Comparison of ENCODE assay signal across 16 cellular contexts in the genomic region with DNA sequence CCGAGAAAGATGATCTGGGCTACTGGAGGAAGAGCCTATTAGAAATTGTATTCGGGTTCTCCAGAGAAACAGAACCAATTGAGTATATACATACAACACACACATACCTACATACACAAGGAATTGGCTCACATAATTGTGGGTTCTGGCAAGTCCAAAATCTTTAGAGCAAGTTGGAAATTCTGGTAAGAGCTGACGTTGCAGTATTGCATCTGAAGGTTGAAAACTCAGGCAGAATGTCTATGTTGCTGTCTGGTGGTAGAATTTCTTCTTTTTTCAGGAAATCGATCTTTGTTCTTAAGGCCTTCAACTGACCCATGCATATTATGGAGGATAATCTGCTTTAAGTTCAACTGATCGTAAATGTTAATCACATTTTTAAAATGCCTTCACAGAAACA. TPM values are rescaled to one million over a fixed set of nuclear protein-coding genes. Genes with fewer than 3 reads are reported as not detected.
DNase-seq lines count a peak whose midpoint lies in the region; ATAC-seq, FAIRE-seq and TF ChIP-seq lines count a peak whose summit lies in the region.
"Had no signal": no experiment of that assay in that cellular context is flagged by ENCODE, and none has a peak within 500 bp of the region (broad histone marks: within the 10 kb centered on the region; RNA-seq: fewer than 3 reads in every experiment).

No MANE protein-coding gene starts in this region.

- H4K20me1 ChIP-seq in HepG2 (ENCODE audit: insufficient read depth, low read length) = no peaks in the 10 kb centered on the region
- H4K20me1 ChIP-seq in IMR-90 (ENCODE audit: insufficient read depth, low read length) = no peaks in the 10 kb centered on the region
- H4K20me1 ChIP-seq: BLaER1 had no signal

- H3K4ac ChIP-seq in IMR-90 (ENCODE audit: low read depth, low read length) = no peak overlapping the region

- BruUV-seq in HepG2 (replicated peaks; lab: Mats Ljungman, UMichigan) = no TSS peak
- BruUV-seq in IMR-90 (replicated peaks; lab: Mats Ljungman, UMichigan) = no TSS peak

- TF ChIP-seq RAD21 in HepG2 (CRISPR knock-in tag; IDR thresholded peaks at IDR 0.05) (no peak), IMR-90 (IDR thresholded peaks at IDR 0.05; ENCODE audit: low read length) (no peak)

- H3K14ac ChIP-seq in IMR-90 (replicated peaks; ENCODE audit: low read depth, low read length) = no peak overlapping the region

- no peak for DNase-seq in HepG2 (ENCODE audit: low spot score)
- no peak for DNase-seq in right lobe of liver
- no peak for DNase-seq in IMR-90
- DNase-seq in NCI-H146 treated with DMSO at 0.1 percent for 48 hours (lab: John Stamatoyannopoulos, UW; ENCODE audit: unreplicated experiment) = no peak
- no peak for DNase-seq in NCI-H1092 treated with DMSO at 0.1 percent for 48 hours (lab: John Stamatoyannopoulos, UW)
- no peak for DNase-seq in glomerular visceral epithelial cell (ENCODE audit: extremely low spot score)
- DNase-seq: CD8-positive, alpha-beta memory T cell; DMS53 had no signal

- H3K4me3 ChIP-seq in HepG2 (replicated peaks in 1 of 3; ENCODE audit: insufficient read depth in 1 of 3, low read depth in 2 of 3, low read length in 3 of 3) = no peak overlapping the region
- H3K4me3 ChIP-seq in right lobe of liver = no peak overlapping the region
- no peak overlapping the region for H3K4me3 ChIP-seq in IMR-90 (ENCODE audit: insufficient read depth, low read depth, low read length)
- H3K4me3 ChIP-seq: BLaER1 had no signal

- intact Hi-C loops in HepG2 (cut with micrococcal nuclease; ENCODE audit: unreplicated experiment) (no loop called here), right lobe of liver (cut with DNase I) (no loop called here), IMR-90 (cut with micrococcal nuclease) (no loop called here)

- no peak overlapping the region for H2AK5ac ChIP-seq in IMR-90 (ENCODE audit: low read depth, low read length)

- H3K4me2 ChIP-seq in HepG2 (ENCODE audit: low read depth, low read length) = no peak overlapping the region
- H3K4me2 ChIP-seq in IMR-90 (ENCODE audit: low read depth, low read length) = no peak overlapping the region
- H3K4me2 ChIP-seq: BLaER1, KMS-11 had no signal

- no peak overlapping the region for H4K91ac ChIP-seq in IMR-90 (ENCODE audit: insufficient read depth, low read depth, low read length)

- no peak overlapping the region for H3K23ac ChIP-seq in IMR-90 (ENCODE audit: low read depth, low read length)

- H4K8ac ChIP-seq in IMR-90 (ENCODE audit: low read depth in 2 of 2, low read length in 2 of 2) = no peak overlapping the region

- TF ChIP-seq POLR2A in HepG2 (IDR thresholded peaks at IDR 0.05; ENCODE audit: insufficient read depth in 1 of 2, low read depth in 2 of 2, low read length in 2 of 2) = no peak
- no peak for TF ChIP-seq POLR2A in right lobe of liver (IDR thresholded peaks at IDR 0.05)
- no peak for TF ChIP-seq POLR2A in IMR-90 (IDR thresholded peaks at IDR 0.05; ENCODE audit: low read depth, low read length)

- H4K5ac ChIP-seq in IMR-90 (ENCODE audit: low read depth, low read length) = no peak overlapping the region

- POLR2A ChIA-PET in HepG2 (lab: Yijun Ruan, JAX) (no interaction called here), IMR-90 (lab: Charles Lee; ENCODE audit: unreplicated experiment) (no interaction called here)

- ATAC-seq in HepG2 = no peak
- ATAC-seq in right lobe of liver = no peak
- peak; percentile 13 for ATAC-seq in HG02852 (IDR thresholded peaks at IDR 0.05; ENCODE audit: unreplicated experiment)
- no peak for ATAC-seq in IMR-90 (ENCODE audit: low read depth)
- no peak for ATAC-seq in SK-N-SH treated with all-trans-retinoic acid at 6 μM for 48 hours
- ATAC-seq: HCT116 had no signal

- dilution Hi-C loops in IMR-90 (cut with HindIII; ENCODE audit: low sequenced_read_pairs, unreplicated experiment) = no loop called here

- H3K18ac ChIP-seq in IMR-90 (ENCODE audit: low read depth, low read length) = no peak overlapping the region

- H3K4me1 ChIP-seq in HepG2 (ENCODE audit: insufficient read depth, low read length) (0 out of 2 replicates have a peak, but pooled peaks cover 4% of the 10 kb centered on the region), right lobe of liver (no peaks in the 10 kb centered on the region), IMR-90 (ENCODE audit: control insufficient read depth, insufficient read depth, low read length) (no peaks in the 10 kb centered on the region)

- no peak overlapping the region for H2BK15ac ChIP-seq in IMR-90 (ENCODE audit: low read depth, low read length)

- no peak overlapping the region for H2BK20ac ChIP-seq in IMR-90 (ENCODE audit: low read depth, low read length)

- no peak overlapping the region for H2BK120ac ChIP-seq in IMR-90 (ENCODE audit: low read depth, low read length)

- TF ChIP-seq EP300 in HepG2 (IDR thresholded peaks at IDR 0.05; ENCODE audit: low read depth in 2 of 2, low read length in 2 of 2) = no peak
- TF ChIP-seq EP300 in HepG2 (CRISPR knock-in tag; IDR thresholded peaks at IDR 0.05; ENCODE audit: borderline replicate concordance) = no peak

- CTCF ChIA-PET in HepG2 (lab: Yijun Ruan, JAX; ENCODE audit: low intra/inter-chr PET ratio, low total read pairs) = no interaction called here
- CTCF ChIA-PET in IMR-90 (lab: Yijun Ruan, JAX) = no interaction called here

- H3K9ac ChIP-seq in HepG2 (ENCODE audit: insufficient read depth, low read depth, low read length) (no peak overlapping the region), IMR-90 (ENCODE audit: low read depth, low read length) (no peak overlapping the region)
- H3K9ac ChIP-seq: BLaER1, KMS-11 had no signal

- H3K56ac ChIP-seq in IMR-90 (ENCODE audit: extremely low read depth, insufficient read depth, low read length) = no peak overlapping the region

- H3K79me1 ChIP-seq in IMR-90 (ENCODE audit: low read depth in 1 of 2, low read length in 2 of 2) = no peaks in the 10 kb centered on the region

- no peak overlapping the region for H2AFZ ChIP-seq in HepG2 (ENCODE audit: low read length)
- no peak overlapping the region for H2AFZ ChIP-seq in IMR-90 (replicated peaks; ENCODE audit: low read length, poor library complexity)

- in situ Hi-C loops in HepG2 (cut with HindIII; ENCODE audit: extremely low pct_ligation_motif_present, low pct_unique_long_range_greater_than_20kb) (no loop called here), IMR-90 (cut with MboI; ENCODE audit: low sequenced_read_pairs) (no loop called here)

- no peaks in the 10 kb centered on the region for H3K27me3 ChIP-seq in HepG2 (ENCODE audit: control insufficient read depth in 1 of 2, insufficient read depth in 2 of 2, low read length in 2 of 2)
- H3K27me3 ChIP-seq in right lobe of liver = no peaks in the 10 kb centered on the region
- H3K27me3 ChIP-seq in IMR-90 (ENCODE audit: control insufficient read depth, insufficient read depth, low read length) = no peaks in the 10 kb centered on the region
- H3K27me3 ChIP-seq: BLaER1 had no signal

- H3K79me2 ChIP-seq in HepG2 (ENCODE audit: insufficient read depth, low read length) = no peaks in the 10 kb centered on the region

- TF ChIP-seq CTCF in HepG2 (CRISPR knock-in tag; IDR thresholded peaks at IDR 0.05) (no peak), right lobe of liver (IDR thresholded peaks at IDR 0.05) (no peak), IMR-90 (conservative IDR thresholded peaks at IDR 0.05; ENCODE audit: low read depth, low read length) (no peak)

- no peak overlapping the region for H2AK9ac ChIP-seq in IMR-90 (replicated peaks; ENCODE audit: low read depth, low read length, poor library complexity)

- 3% methylated on average over 5 of the region's 5 CpGs for WGBS in HepG2 (ENCODE audit: low lambda C conversion rate)
- WGBS in right lobe of liver (ENCODE audit: insufficient coverage, low coverage, low lambda C conversion rate, missing lambda C conversion rate) = 40% methylated on average over 5 of the region's 5 CpGs
- WGBS in IMR-90 (ENCODE audit: extremely low coverage in 2 of 2, insufficient read length in 1 of 2), 2 experiments = no CpG with 5 or more reads among the region's 5 CpGs

- no peak overlapping the region for H2BK5ac ChIP-seq in IMR-90 (ENCODE audit: low read depth, low read length, poor library complexity, severe bottlenecking)

- H3K9me3 ChIP-seq in HepG2 (ENCODE audit: low read length) (no peaks in the 10 kb centered on the region), right lobe of liver (no peaks in the 10 kb centered on the region), IMR-90 (ENCODE audit: control insufficient read depth, insufficient read depth, low read length) (peaks cover 10% of the 10 kb centered on the region)
- H3K9me3 ChIP-seq: BLaER1 had no signal

- H3K9me1 ChIP-seq in IMR-90 (ENCODE audit: insufficient read depth, low read length) = no peaks in the 10 kb centered on the region

- no peak for FAIRE-seq in HepG2 (lab: Jason Lieb, UNC)

- H3K27ac ChIP-seq in HepG2 (ENCODE audit: extremely low read length, insufficient read depth, low read length) (no peak overlapping the region), right lobe of liver (no peak overlapping the region), IMR-90 (ENCODE audit: insufficient read depth, low read length) (no peak overlapping the region)
- H3K27ac ChIP-seq: 22Rv1, BLaER1, KMS-11 had no signal

- no peaks in the 10 kb centered on the region for H3K36me3 ChIP-seq in HepG2 (replicated peaks in 1 of 2; ENCODE audit: control insufficient read depth in 1 of 2, insufficient read depth in 2 of 2, low read length in 2 of 2)
- H3K36me3 ChIP-seq in right lobe of liver = no peaks in the 10 kb centered on the region
- no peaks in the 10 kb centered on the region for H3K36me3 ChIP-seq in IMR-90 (ENCODE audit: control insufficient read depth, insufficient read depth, low read length)
- H3K36me3 ChIP-seq: BLaER1 had no signal

RNA-seq across cellular contexts. Expression of gene OLFM4, which starts 15.5 kb away (rescaled TPM):
- not detected in 2 replicates for total RNA-seq in HepG2 (2016; rRNA removed; fragmentation: Illumina TruSeq; extraction: Trizol)
- not detected in 2 replicates for total RNA-seq in HepG2 (2016; cell fraction: cytosol; rRNA removed; fragmentation: Illumina TruSeq; extraction: Trizol; ENCODE audit: low read depth)
- total RNA-seq in HepG2 (2016; cell fraction: insoluble cytoplasmic fraction; rRNA removed; fragmentation: Illumina TruSeq; extraction: Trizol) = not detected in 2 replicates
- total RNA-seq in HepG2 (2016; cell fraction: membrane; rRNA removed; fragmentation: Illumina TruSeq; extraction: Trizol) = not detected in 2 replicates
- not detected in 2 replicates for total RNA-seq in HepG2 (2016; cell fraction: nucleus; rRNA removed; fragmentation: Illumina TruSeq; extraction: Trizol)
- polyA plus RNA-seq in HepG2 (2011; rRNA removed) = not detected in 2 replicates
- polyA plus RNA-seq in HepG2 (2011; cell fraction: cytosol; rRNA removed) = not detected in 2 replicates
- polyA plus RNA-seq in HepG2 (2011; cell fraction: nucleus; rRNA removed) = not detected in 2 replicates
- polyA plus RNA-seq in HepG2 (2012) = 0.04 TPM in 1 of 2 replicates, not detected in the other
- not detected in 2 replicates for polyA plus RNA-seq in HepG2 (2016; cell fraction: cytosol; fragmentation: Illumina TruSeq; extraction: Trizol; ENCODE audit: low read depth)
- not detected in 2 replicates for polyA plus RNA-seq in HepG2 (2016; cell fraction: insoluble cytoplasmic fraction; fragmentation: Illumina TruSeq; extraction: Trizol; ENCODE audit: low read depth)
- not detected in 2 replicates for polyA plus RNA-seq in HepG2 (2016; cell fraction: membrane; fragmentation: Illumina TruSeq; extraction: Trizol; ENCODE audit: low read depth)
- not detected in 2 replicates for polyA plus RNA-seq in HepG2 (2016; cell fraction: nucleus; fragmentation: Illumina TruSeq; extraction: Trizol; ENCODE audit: insufficient read depth, low read depth)
- polyA minus RNA-seq in HepG2 (2011; rRNA and poly(A)+ RNA removed; ENCODE audit: low replicate concordance) = not detected in 2 replicates
- polyA minus RNA-seq in HepG2 (2011; cell fraction: cytosol; rRNA and poly(A)+ RNA removed) = not detected in 2 replicates
- not detected in 2 replicates for polyA minus RNA-seq in HepG2 (2011; cell fraction: nucleus; rRNA and poly(A)+ RNA removed)
- under 1 TPM in 3 of 6 experiments, not detected in 3; 0.54 to 0.75 (median 0.73) TPM for total RNA-seq in right lobe of liver
- not detected in 2 replicates for total RNA-seq in IMR-90 (2012; rRNA removed)
- polyA plus RNA-seq in IMR-90 (2012; rRNA removed) = not detected in 2 replicates
- polyA plus RNA-seq in IMR-90 (2012; cell fraction: cytosol; rRNA removed) = not detected in 2 replicates
- not detected in 2 replicates for polyA plus RNA-seq in IMR-90 (2012; cell fraction: nucleus; rRNA removed; ENCODE audit: low replicate concordance)
- total RNA-seq: CD8-positive, alpha-beta memory T cell; H4 had no signal
- polyA plus RNA-seq: CD8-positive, alpha-beta memory T cell; IgD-negative memory B cell had no signal
